9 cellular contexts compared by ENCODE assay signal in the genomic region with DNA sequence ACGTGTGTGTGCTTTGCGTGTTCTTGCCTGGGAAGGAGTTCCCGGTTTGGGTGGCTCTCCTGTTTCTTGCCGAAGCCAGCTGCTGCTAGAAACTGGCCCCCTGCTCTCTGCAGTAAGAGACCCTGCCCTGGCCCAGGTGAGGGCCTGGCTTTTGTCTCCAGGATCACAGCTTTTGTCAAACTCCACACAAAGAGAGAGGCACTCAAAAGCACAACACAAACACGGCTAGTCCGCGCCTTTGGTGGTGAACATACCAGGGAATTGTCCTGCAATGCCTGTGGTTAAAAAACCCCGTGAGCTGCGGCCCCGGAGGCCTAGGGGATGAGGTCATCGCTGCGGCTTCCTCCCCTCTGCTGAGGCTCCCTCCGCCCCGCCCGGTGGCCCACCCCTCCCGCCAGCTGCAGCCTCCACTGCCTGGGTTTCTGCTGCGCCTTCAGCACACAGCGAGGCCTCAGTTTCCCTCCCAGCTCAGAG.
DNase-seq lines count a peak whose midpoint lies in the region; ATAC-seq, FAIRE-seq and TF ChIP-seq lines count a peak whose summit lies in the region.
"Had no signal": no experiment of that assay in that cellular context is flagged by ENCODE, and none has a peak within 500 bp of the region (broad histone marks: within the 10 kb centered on the region; RNA-seq: fewer than 3 reads in every experiment).

No MANE protein-coding gene starts in this region.

- POLR2A ChIA-PET in activated CD4-positive, alpha-beta T cell treated with anti-CD3 and anti-CD28 coated beads, Interleukin-2, amount 10 ng/mL, durations not matched to agents 7 days and 5 days (lab: Charles Lee) = no interaction called here

- H3K9me3 Mint-ChIP-seq in activated CD4-positive, alpha-beta T cell treated with anti-CD3 and anti-CD28 coated beads, Interleukin-2, amount 10 ng/mL, durations not matched to agents 7 days and 5 days = no peaks in the 10 kb centered on the region

- no peak overlapping the region for H3K27ac Mint-ChIP-seq in activated CD4-positive, alpha-beta T cell treated with anti-CD3 and anti-CD28 coated beads, Interleukin-2, amount 10 ng/mL, durations not matched to agents 7 days and 5 days

- intact Hi-C loops in lower leg skin (cut with DNase I; ENCODE audit: low total_unique reads) = loop anchor here (2.0 to 10.0 kb wide), 3 partner anchors 229 to 561 kb away; partner anchors contain the start of genes C11orf21 and TSPAN32

- peaks cover 19% of the 10 kb centered on the region for H3K4me1 Mint-ChIP-seq in activated CD4-positive, alpha-beta T cell treated with anti-CD3 and anti-CD28 coated beads, Interleukin-2, amount 10 ng/mL, durations not matched to agents 7 days and 5 days

- no peak overlapping the region for H3K4me3 Mint-ChIP-seq in activated CD4-positive, alpha-beta T cell treated with anti-CD3 and anti-CD28 coated beads, Interleukin-2, amount 10 ng/mL, durations not matched to agents 7 days and 5 days

- H3K4me3 ChIP-seq in choroid plexus epithelial cell (ENCODE audit: low read depth, low read length) (peak overlapping the region; percentile 11), lower leg skin (ENCODE audit: low read depth, poor library complexity, severe bottlenecking) (no peak overlapping the region)

- DNase-seq in activated CD4-positive, alpha-beta T cell treated with anti-CD3 and anti-CD28 coated beads, Interleukin-2, amount 10 ng/mL, durations not matched to agents 7 days and 5 days = peak; percentile 21
- DNase-seq in activated CD4-positive, alpha-beta T cell treated with anti-CD3 and anti-CD28 coated beads, Interleukin-2, amount 50 U/mL, for 4 hours = no peak
- DNase-seq in RCC 7860 (ENCODE audit: low spot score) (peak; percentile 79), choroid plexus epithelial cell (ENCODE audit: low read depth) (peak; percentile 95), lower leg skin (ENCODE audit: low spot score in 2 of 2) (peak; percentile 56 to 93), stromal cell of bone marrow (ENCODE audit: low read depth) (peak; percentile 71), NCI-H1092 treated with DMSO at 0.1 percent for 48 hours (lab: John Stamatoyannopoulos, UW) (no peak)

- H3K36me3 Mint-ChIP-seq in activated CD4-positive, alpha-beta T cell treated with anti-CD3 and anti-CD28 coated beads, Interleukin-2, amount 10 ng/mL, durations not matched to agents 7 days and 5 days (ENCODE audit: low read depth) = no peaks in the 10 kb centered on the region

- WGBS in lower leg skin, 2 donors = 55 to 61% methylated on average over 10 to 18 of the region's 18 CpGs

- TF ChIP-seq POLR2A in lower leg skin (IDR thresholded peaks at IDR 0.05) = no peak

- CTCF ChIA-PET in activated CD4-positive, alpha-beta T cell treated with anti-CD3 and anti-CD28 coated beads, Interleukin-2, amount 10 ng/mL, durations not matched to agents 7 days and 5 days (lab: Charles Lee) = interaction anchor here (0.6 to 8.2 kb wide), 22 partner anchors 78 to 671 kb away, joined by 3 to 230 read pairs (median 4); partner anchors contain the start of gene CDKN1C

- TF ChIP-seq CTCF in choroid plexus epithelial cell (conservative IDR thresholded peaks at IDR 0.05; ENCODE audit: low read depth, low read length) = no peak
- no peak for TF ChIP-seq CTCF in lower leg skin (IDR thresholded peaks at IDR 0.05)

- H3K27me3 Mint-ChIP-seq in activated CD4-positive, alpha-beta T cell treated with anti-CD3 and anti-CD28 coated beads, Interleukin-2, amount 10 ng/mL, durations not matched to agents 7 days and 5 days = no peaks in the 10 kb centered on the region

- no peak for ATAC-seq in GM21576 (IDR thresholded peaks at IDR 0.05; ENCODE audit: unreplicated experiment)

- peak; percentile 64 for FAIRE-seq in RCC 7860 (lab: Jason Lieb, UNC)
- FAIRE-seq: G401.6 had no signal

Comparison
In these comparisons a context has a peak if more than half of its experiments do, and no peak if none do; other contexts are left out.
1. DNase-seq: peak in activated CD4-positive, alpha-beta T cell treated with anti-CD3 and anti-CD28 coated beads, Interleukin-2, amount 10 ng/mL, durations not matched to agents 7 days and 5 days (single experiment), RCC 7860 (single experiment), choroid plexus epithelial cell (single experiment), lower leg skin (2 of 2) and stromal cell of bone marrow (single experiment); none in activated CD4-positive, alpha-beta T cell treated with anti-CD3 and anti-CD28 coated beads, Interleukin-2, amount 50 U/mL, for 4 hours (0 of 2) and NCI-H1092 treated with DMSO at 0.1 percent for 48 hours (single experiment).